ENCODE assay signal across 1 cellular context in genomic region chr2:55309441-55309840, GRCh38.
TF ChIP-seq lines count a peak whose summit lies in the region.

No MANE protein-coding gene starts in this region.

TF ChIP-seq in SK-N-SH, 30 proteins besides CTCF, POLR2A, EP300 and RAD21 (continued from another document):
- TF ChIP-seq FOSL2 (IDR thresholded peaks at IDR 0.05; ENCODE audit: borderline replicate concordance, low read depth) (peak; percentile 88), TCF12 (IDR thresholded peaks at IDR 0.05) (peak; percentile 36; the same call in 1 of the 2 replicates), MAX (IDR thresholded peaks at IDR 0.05; ENCODE audit: low read depth) (no peak), SIN3A (IDR thresholded peaks at IDR 0.05; ENCODE audit: borderline replicate concordance, low read depth, low read length) (no peak), FOXJ3 (CRISPR knock-in tag; IDR thresholded peaks at IDR 0.05) (no peak), FOXM1 (IDR thresholded peaks at IDR 0.05; ENCODE audit: low read depth) (no peak), GATA2 (CRISPR knock-in tag; IDR thresholded peaks at IDR 0.05) (no peak), POLR2AphosphoS5 (IDR thresholded peaks at IDR 0.05; ENCODE audit: low read depth, low read length) (no peak)
TF ChIP-seq in SK-N-SH: peak in this region for 5.
